27 cellular contexts compared by ENCODE assay signal in the genomic region with DNA sequence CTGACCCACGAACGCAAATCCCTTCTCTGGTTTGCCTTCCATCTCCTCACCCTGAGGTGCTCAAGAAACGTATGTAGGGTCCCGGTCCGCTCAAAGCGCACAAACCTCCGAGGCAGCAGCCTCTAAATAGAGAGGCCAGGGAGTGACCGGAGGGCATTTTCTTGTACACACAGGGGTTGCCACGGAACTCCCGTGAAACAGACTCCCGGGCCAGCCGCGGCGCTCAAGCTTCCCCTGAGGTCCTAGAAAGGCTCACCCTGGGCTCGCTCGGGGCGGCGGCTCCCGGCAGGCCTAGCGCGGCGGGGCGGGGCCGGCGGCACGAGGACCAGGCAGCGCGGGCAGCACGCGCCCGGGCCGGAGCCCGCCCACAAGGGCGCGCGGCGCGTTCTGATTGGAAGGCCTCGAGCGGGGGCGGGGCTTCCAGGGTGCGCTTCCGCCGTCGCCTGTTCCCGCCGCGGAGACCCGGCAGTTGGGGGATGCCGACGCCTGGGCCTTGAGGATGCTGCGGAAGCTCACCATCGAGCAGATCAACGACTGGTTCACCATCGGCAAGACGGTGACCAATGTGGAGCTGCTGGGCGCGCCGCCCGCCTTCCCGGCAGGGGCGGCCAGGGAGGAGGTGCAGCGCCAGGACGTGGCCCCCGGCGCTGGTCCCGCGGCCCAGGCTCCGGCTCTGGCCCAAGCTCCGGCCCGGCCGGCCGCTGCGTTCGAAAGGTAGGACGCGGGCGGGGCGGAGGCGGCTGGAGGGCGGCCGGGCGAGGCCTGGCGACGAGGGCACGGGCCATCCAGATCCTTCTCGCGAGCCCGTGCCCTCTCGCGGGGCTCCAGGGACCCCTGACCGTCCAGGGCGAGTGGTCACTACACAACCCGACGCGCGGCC. TPM values are rescaled to one million over a fixed set of nuclear protein-coding genes. Genes with fewer than 3 reads are reported as not detected.
DNase-seq lines count a peak whose midpoint lies in the region; ATAC-seq, FAIRE-seq and TF ChIP-seq lines count a peak whose summit lies in the region.
"Had no signal": no experiment of that assay in that cellular context is flagged by ENCODE, and none has a peak within 500 bp of the region (broad histone marks: within the 10 kb centered on the region; RNA-seq: fewer than 3 reads in every experiment).

A gene with protein sequence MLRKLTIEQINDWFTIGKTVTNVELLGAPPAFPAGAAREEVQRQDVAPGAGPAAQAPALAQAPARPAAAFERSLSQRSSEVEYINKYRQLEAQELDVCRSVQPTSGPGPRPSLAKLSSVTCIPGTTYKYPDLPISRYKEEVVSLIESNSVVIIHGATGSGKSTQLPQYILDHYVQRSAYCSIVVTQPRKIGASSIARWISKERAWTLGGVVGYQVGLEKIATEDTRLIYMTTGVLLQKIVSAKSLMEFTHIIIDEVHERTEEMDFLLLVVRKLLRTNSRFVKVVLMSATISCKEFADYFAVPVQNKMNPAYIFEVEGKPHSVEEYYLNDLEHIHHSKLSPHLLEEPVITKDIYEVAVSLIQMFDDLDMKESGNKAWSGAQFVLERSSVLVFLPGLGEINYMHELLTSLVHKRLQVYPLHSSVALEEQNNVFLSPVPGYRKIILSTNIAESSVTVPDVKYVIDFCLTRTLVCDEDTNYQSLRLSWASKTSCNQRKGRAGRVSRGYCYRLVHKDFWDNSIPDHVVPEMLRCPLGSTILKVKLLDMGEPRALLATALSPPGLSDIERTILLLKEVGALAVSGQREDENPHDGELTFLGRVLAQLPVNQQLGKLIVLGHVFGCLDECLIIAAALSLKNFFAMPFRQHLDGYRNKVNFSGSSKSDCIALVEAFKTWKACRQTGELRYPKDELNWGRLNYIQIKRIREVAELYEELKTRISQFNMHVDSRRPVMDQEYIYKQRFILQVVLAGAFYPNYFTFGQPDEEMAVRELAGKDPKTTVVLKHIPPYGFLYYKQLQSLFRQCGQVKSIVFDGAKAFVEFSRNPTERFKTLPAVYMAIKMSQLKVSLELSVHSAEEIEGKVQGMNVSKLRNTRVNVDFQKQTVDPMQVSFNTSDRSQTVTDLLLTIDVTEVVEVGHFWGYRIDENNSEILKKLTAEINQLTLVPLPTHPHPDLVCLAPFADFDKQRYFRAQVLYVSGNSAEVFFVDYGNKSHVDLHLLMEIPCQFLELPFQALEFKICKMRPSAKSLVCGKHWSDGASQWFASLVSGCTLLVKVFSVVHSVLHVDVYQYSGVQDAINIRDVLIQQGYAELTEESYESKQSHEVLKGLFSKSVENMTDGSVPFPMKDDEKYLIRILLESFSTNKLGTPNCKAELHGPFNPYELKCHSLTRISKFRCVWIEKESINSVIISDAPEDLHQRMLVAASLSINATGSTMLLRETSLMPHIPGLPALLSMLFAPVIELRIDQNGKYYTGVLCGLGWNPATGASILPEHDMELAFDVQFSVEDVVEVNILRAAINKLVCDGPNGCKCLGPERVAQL (N-terminal part only) (plus strand): TSS at position 446 of the 880 bp plus-strand sequence. CDS start 54 bp downstream, at position 500.

- H3K27me3 Mint-ChIP-seq in activated B cell treated with CpG ODN at 0.5 μM for 24 hours = no peaks in the 10 kb centered on the region

- no peaks in the 10 kb centered on the region for H3K36me3 Mint-ChIP-seq in activated B cell treated with CpG ODN at 0.5 μM for 24 hours (ENCODE audit: low read depth)
- H3K36me3 Mint-ChIP-seq: activated CD8-positive, alpha-beta memory T cell treated with anti-CD3 and anti-CD28 coated beads, Interleukin-2, amount 10 ng/mL, durations not matched to agents 7 days and 5 days had no signal

- H3K36me3 ChIP-seq in left ventricle myocardium inferior (no peaks in the 10 kb centered on the region), right atrium auricular region (no peaks in the 10 kb centered on the region), HAP-1 (replicated peaks) (no peaks in the 10 kb centered on the region)
- H3K36me3 ChIP-seq: right lobe of liver had no signal

- no peak for FAIRE-seq in GM12892 (lab: Jason Lieb, UNC)
- FAIRE-seq: D721Med, H54, urothelium cell line had no signal

- TF ChIP-seq CTCF in left ventricle myocardium inferior (IDR thresholded peaks at IDR 0.05; ENCODE audit: borderline replicate concordance) = no peak
- TF ChIP-seq CTCF in right atrium auricular region (IDR thresholded peaks at IDR 0.05) = no peak
- TF ChIP-seq CTCF in activated B cell treated with CpG ODN at 0.5 μM for 24 hours (IDR thresholded peaks at IDR 0.05) = no peak

- POLR2A ChIA-PET in activated B cell treated with CpG ODN at 0.5 μM for 24 hours (lab: Charles Lee) = no interaction called here

- H3K27me3 ChIP-seq in left ventricle myocardium inferior (ENCODE audit: low read depth) (peaks cover 6% of the 10 kb centered on the region), right atrium auricular region (no peaks in the 10 kb centered on the region), HAP-1 (ENCODE audit: low read depth) (peaks cover 9% of the 10 kb centered on the region; the same call in 1 of the 2 replicates)
- H3K27me3 ChIP-seq: right lobe of liver had no signal

- H3K27ac Mint-ChIP-seq in activated B cell treated with CpG ODN at 0.5 μM for 24 hours = no peak within 1 kb of the TSS
- H3K27ac Mint-ChIP-seq: activated CD8-positive, alpha-beta memory T cell treated with anti-CD3 and anti-CD28 coated beads, Interleukin-2, amount 10 ng/mL, durations not matched to agents 7 days and 5 days had no signal

- H3K4me3 ChIP-seq in left ventricle myocardium inferior (peak within 1 kb of the TSS; percentile 25), right atrium auricular region (no peak within 1 kb of the TSS), HAP-1 (no peak within 1 kb of the TSS)
- H3K4me3 ChIP-seq: body of pancreas, right lobe of liver had no signal

- in situ Hi-C loops in HAP-1 (cut with MboI; ENCODE audit: low sequenced_read_pairs) = no loop called here

- no peak within 1 kb of the TSS for H3K4me3 Mint-ChIP-seq in activated B cell treated with CpG ODN at 0.5 μM for 24 hours
- H3K4me3 Mint-ChIP-seq: activated CD8-positive, alpha-beta memory T cell treated with anti-CD3 and anti-CD28 coated beads, Interleukin-2, amount 10 ng/mL, durations not matched to agents 7 days and 5 days had no signal

- CTCF ChIA-PET in activated B cell treated with CpG ODN at 0.5 μM for 24 hours (lab: Charles Lee) = no interaction called here

- no peak for TF ChIP-seq POLR2A in GM12892 (IDR thresholded peaks at IDR 0.05; ENCODE audit: low read depth, low read length)

- no peaks in the 10 kb centered on the region for H3K9me3 Mint-ChIP-seq in activated B cell treated with CpG ODN at 0.5 μM for 24 hours

- H3K4me1 Mint-ChIP-seq in activated B cell treated with CpG ODN at 0.5 μM for 24 hours = no peaks in the 10 kb centered on the region

- DNase-seq in left ventricle myocardium inferior (no peak), right atrium auricular region (ENCODE audit: low spot score) (no peak), activated B cell treated with CpG ODN at 0.5 μM for 24 hours (no peak), kidney tubule cell (ENCODE audit: low spot score) (peak; percentile 63), ureter (ENCODE audit: low spot score) (peak; percentile 32), HAP-1 (ENCODE audit: low spot score in 2 of 2) (no peak), GM12892 (ENCODE audit: insufficient read length) (no peak)
- DNase-seq: activated CD4-positive, alpha-beta T cell treated with anti-CD3 and anti-CD28 coated beads for 1 hour; activated CD8-positive, alpha-beta memory T cell treated with anti-CD3 and anti-CD28 coated beads, Interleukin-2, amount 10 ng/mL, durations not matched to agents 7 days and 5 days; C1 segment of cervical spinal cord; EL; glutamatergic neuron; kidney glomerular epithelial cell; mesendoderm; MV-4-11; NCI-H1694 treated with DMSO at 0.1 percent for 48 hours; NCI-H226; NCI-H774; right lobe of liver; SHP77 treated with DMSO at 0.1 percent for 48 hours had no signal

- no peaks in the 10 kb centered on the region for H3K9me3 ChIP-seq in left ventricle myocardium inferior (replicated peaks)
- H3K9me3 ChIP-seq in right atrium auricular region = no peaks in the 10 kb centered on the region
- no peaks in the 10 kb centered on the region for H3K9me3 ChIP-seq in HAP-1
- H3K9me3 ChIP-seq: body of pancreas, right lobe of liver had no signal

- peak; percentile 58 for ATAC-seq in activated B cell treated with CpG ODN at 0.5 μM for 24 hours (ENCODE audit: low read depth)
- no peak for ATAC-seq in GM21737 (IDR thresholded peaks at IDR 0.05; ENCODE audit: unreplicated experiment)
- ATAC-seq: activated CD8-positive, alpha-beta memory T cell treated with anti-CD3 and anti-CD28 coated beads, Interleukin-2, amount 10 ng/mL, durations not matched to agents 7 days and 5 days; body of pancreas had no signal

- H3K4me1 ChIP-seq in left ventricle myocardium inferior (peaks cover 12% of the 10 kb centered on the region), right atrium auricular region (peaks cover 0 to 4% of the 10 kb centered on the region in 2 donors), HAP-1 (no peaks in the 10 kb centered on the region)
- H3K4me1 ChIP-seq: body of pancreas, right lobe of liver had no signal

- H3K27ac ChIP-seq in left ventricle myocardium inferior (replicated peaks) (no peak within 1 kb of the TSS), right atrium auricular region (no peak within 1 kb of the TSS)
- H3K27ac ChIP-seq: body of pancreas, KMS-11, right lobe of liver had no signal

- intact Hi-C loops in left ventricle myocardium inferior (cut with micrococcal nuclease) = no loop called here
- intact Hi-C loops in activated B cell treated with CpG ODN at 0.5 μM for 24 hours (cut with micrococcal nuclease) = no loop called here

RNA-seq across cellular contexts. Expression of the gene that starts here (rescaled TPM):
- 4.8 TPM for total RNA-seq in left ventricle myocardium inferior
- 10 to 100 TPM in 1 of 2 donors, 1 to 10 TPM in 1; 8.6 to 20.8 TPM for total RNA-seq in right atrium auricular region
- total RNA-seq in activated B cell treated with CpG ODN at 0.5 μM for 24 hours = 2.6 and 3.1 TPM in 2 replicates
- total RNA-seq in ureter = 2.8 TPM
- polyA plus RNA-seq in GM12892 (2012; ENCODE audit: missing spikeins) = not detected
- total RNA-seq: HT1080 had no signal

Comparison
In these comparisons a context has a peak if more than half of its experiments do, and no peak if none do; other contexts are left out.
1. DNase-seq: peak in kidney tubule cell (single experiment) and ureter (single experiment); none in left ventricle myocardium inferior (single experiment), right atrium auricular region (single experiment), activated B cell treated with CpG ODN at 0.5 μM for 24 hours (single experiment), HAP-1 (0 of 2) and GM12892 (single experiment).